Comparison of ENCODE assay signal across 21 cellular contexts in genomic region chr19:16091546-16092475, GRCh38. TPM values are rescaled to one million over a fixed set of nuclear protein-coding genes. Genes with fewer than 3 reads are reported as not detected.
DNase-seq lines count a peak whose midpoint lies in the region; ATAC-seq, FAIRE-seq and TF ChIP-seq lines count a peak whose summit lies in the region.
"Had no signal": no experiment of that assay in that cellular context is flagged by ENCODE, and none has a peak within 500 bp of the region (broad histone marks: within the 10 kb centered on the region; RNA-seq: fewer than 3 reads in every experiment).

No MANE protein-coding gene starts in this region.

- no peak overlapping the region for H3K4me2 ChIP-seq in K562 (ENCODE audit: insufficient read depth, low read length)
- H3K4me2 ChIP-seq: SK-N-SH had no signal

- H3K36me3 Mint-ChIP-seq in osteocyte (ENCODE audit: unreplicated experiment) = peaks cover 75% of the 10 kb centered on the region

- POLR2A ChIA-PET in AG04450 (lab: Yijun Ruan, JAX) (interaction anchor here (0.7 to 1.6 kb wide), 4 partner anchors 9 to 94 kb away, joined by 3 to 5 read pairs (median 4); partner anchors contain the start of genes FAM32A and TPM4), K562 (lab: Yijun Ruan, JAX) (interaction anchor here (0.9 to 1.8 kb wide), 6 partner anchors 8 to 19 kb away, joined by 3 to 7 read pairs (median 6); partner anchors contain the start of gene TPM4)

- peak overlapping the region; percentile 50 for H3K27ac Mint-ChIP-seq in osteocyte (ENCODE audit: unreplicated experiment)
- H3K27ac Mint-ChIP-seq: B cell had no signal

- intact Hi-C loops in K562 (cut with micrococcal nuclease) (no loop called here), vagina (cut with DNase I) (no loop called here)

- no TSS peak for BruUV-seq in K562 (replicated peaks; lab: Mats Ljungman, UMichigan)

- TF ChIP-seq CTCF in AG04450 (IDR thresholded peaks at IDR 0.05; ENCODE audit: low read depth, low read length) (no peak), K562 (IDR thresholded peaks at IDR 0.05 in 2 of 3, conservative IDR thresholded peaks at IDR 0.05 in 1 of 3; ENCODE audit: insufficient read depth in 2 of 3, low read depth in 1 of 3, low read length in 3 of 3) (no peak), osteocyte (IDR thresholded peaks at IDR 0.05) (no peak), vagina (IDR thresholded peaks at IDR 0.05) (no peak)

- DNase-seq in AG04450 (ENCODE audit: low read depth, low spot score) (no peak), K562 (ENCODE audit: extremely low read depth in 1 of 4, low spot score in 3 of 4) (no peak), osteocyte (ENCODE audit: extremely low spot score, unreplicated experiment) (no peak), SHP77 (lab: John Stamatoyannopoulos, UW) (no peak), islet precursor cell (no peak), vagina (ENCODE audit: extremely low spot score in 2 of 2) (no peak)
- DNase-seq: activated naive CD4-positive, alpha-beta T cell treated with Interleukin-2 at 50 U/mL for 16 hours; DMS153; glutamatergic neuron; NCI-H1048; NCI-H2081 treated with DMSO at 0.1 percent for 48 hours; NCI-H524 treated with DMSO at 0.1 percent for 48 hours; PC-3; SK-N-SH had no signal

- H3K36me3 ChIP-seq in K562 (ENCODE audit: control insufficient read depth, insufficient read depth, low read length) (peaks cover 84% of the 10 kb centered on the region; the same call in 2 of the 3 replicates), vagina (peaks cover 0 to 98% of the 10 kb centered on the region in 2 donors)

- H3K4me1 Mint-ChIP-seq in osteocyte (ENCODE audit: unreplicated experiment) = peaks cover 32% of the 10 kb centered on the region

- FAIRE-seq in K562 (lab: Jason Lieb, UNC) = peak; percentile 11

- H3K4me3 ChIP-seq in AG04450 (ENCODE audit: low read depth, low read length) (no peak overlapping the region), K562 (no peak overlapping the region), vagina (no peak overlapping the region)
- H3K4me3 ChIP-seq: right atrium auricular region had no signal

- H3K9ac ChIP-seq in K562 (ENCODE audit: insufficient read depth in 1 of 2, low read depth in 2 of 2, low read length in 2 of 2) = 0 out of 4 replicates have a peak overlapping the region, but pooled peaks of 1 of the 2 experiments have one; percentile 7
- H3K9ac ChIP-seq: SK-N-SH had no signal

- 90% methylated on average over 11 of the region's 13 CpGs for WGBS in K562 (ENCODE audit: insufficient coverage, low coverage, missing lambda C conversion rate)

- 0 out of 2 replicates have a peak, but pooled peaks cover 3% of the 10 kb centered on the region for H4K20me1 ChIP-seq in K562 (replicated peaks; ENCODE audit: control insufficient read depth, insufficient read depth, low read length)

- TF ChIP-seq POLR2A in GM15510 (IDR thresholded peaks at IDR 0.05; ENCODE audit: borderline replicate concordance, extremely low read depth, insufficient read length) = peak; percentile 6
- TF ChIP-seq POLR2A in K562 (conservative IDR thresholded peaks at IDR 0.05) = no peak
- TF ChIP-seq POLR2A in vagina (IDR thresholded peaks at IDR 0.05) = no peak

- in situ Hi-C loops in K562 (cut with MboI) = no loop called here

- H3K27ac ChIP-seq in AG04450 (ENCODE audit: low read depth, low read length) (peak overlapping the region; percentile 65), K562 (ENCODE audit: extremely low read depth, low read depth, low read length) (peak overlapping the region; percentile 47; the same call in 1 of the 3 replicates), vagina (no peak overlapping the region)
- H3K27ac ChIP-seq: right atrium auricular region had no signal

- ATAC-seq in K562 (peak; percentile 26; the same call in 2 of the 3 replicates), GM21576 (IDR thresholded peaks at IDR 0.05; ENCODE audit: unreplicated experiment) (no peak)
- ATAC-seq: PC-3 had no signal

- no peak overlapping the region for H2AFZ ChIP-seq in K562 (ENCODE audit: low read depth, low read length)

- no peak overlapping the region for H3K4me3 Mint-ChIP-seq in osteocyte (ENCODE audit: unreplicated experiment)
- H3K4me3 Mint-ChIP-seq: B cell; dendritic cell treated with granulocyte-macrophage colony-stimulating factor and Interleukin-4, amounts not matched to agents 40 ng/mL and 50 ng/mL, for 4 days; nephron had no signal

- H3K4me1 ChIP-seq in K562 (replicated peaks in 1 of 2; ENCODE audit: control insufficient read depth in 2 of 2, insufficient read depth in 2 of 2, low read length in 2 of 2) = peaks cover under 1 to 5% of the 10 kb centered on the region in 2 experiments; a peak in 4 of 5 replicates
- H3K4me1 ChIP-seq in vagina = peaks cover 22% of the 10 kb centered on the region

- H3K9me3 ChIP-seq in AG04450 (ENCODE audit: control insufficient read depth, insufficient read depth, low read length) (no peaks in the 10 kb centered on the region), K562 (replicated peaks; ENCODE audit: control insufficient read depth, insufficient read depth, low read depth, low read length) (no peaks in the 10 kb centered on the region), vagina (no peaks in the 10 kb centered on the region)
- H3K9me3 ChIP-seq: right atrium auricular region, SK-N-SH had no signal

- no peaks in the 10 kb centered on the region for H3K9me3 Mint-ChIP-seq in osteocyte (ENCODE audit: unreplicated experiment)
- H3K9me3 Mint-ChIP-seq: dendritic cell treated with granulocyte-macrophage colony-stimulating factor and Interleukin-4, amounts not matched to agents 40 ng/mL and 50 ng/mL, for 4 days; nephron had no signal

- no peaks in the 10 kb centered on the region for H3K27me3 Mint-ChIP-seq in osteocyte (ENCODE audit: unreplicated experiment)
- H3K27me3 Mint-ChIP-seq: B cell; dendritic cell treated with granulocyte-macrophage colony-stimulating factor and Interleukin-4, amounts not matched to agents 40 ng/mL and 50 ng/mL, for 4 days had no signal

- TF ChIP-seq EP300 in K562 (IDR thresholded peaks at IDR 0.05; ENCODE audit: low read length) = no peak

- TF ChIP-seq RAD21 in K562 (CRISPR knock-in tag; conservative IDR thresholded peaks at IDR 0.05 in 1 of 2, IDR thresholded peaks at IDR 0.05 in 1 of 2) = no peak

- no peaks in the 10 kb centered on the region for H3K79me2 ChIP-seq in K562 (ENCODE audit: control insufficient read depth, insufficient read depth, low read length)

- H3K9me1 ChIP-seq in K562 (ENCODE audit: control insufficient read depth, insufficient read depth, low read length) = no peaks in the 10 kb centered on the region

- H3K27me3 ChIP-seq in AG04450 (ENCODE audit: control insufficient read depth, insufficient read depth, low read length) (no peaks in the 10 kb centered on the region), K562 (ENCODE audit: control insufficient read depth in 2 of 2, insufficient read depth in 2 of 2, low read length in 2 of 2) (no peaks in the 10 kb centered on the region), vagina (no peaks in the 10 kb centered on the region)
- H3K27me3 ChIP-seq: right atrium auricular region had no signal

- CTCF ChIA-PET in AG04450 (lab: Charles Lee) (interaction anchor here (0.5 to 1.3 kb wide), 3 partner anchors 20 to 90 kb away, joined by 3 to 5 read pairs (median 3); partner anchors contain the start of gene RAB8A), K562 (lab: Yijun Ruan, JAX; ENCODE audit: low intra/inter-chr PET ratio) (no interaction called here)

RNA-seq across cellular contexts. Expression of gene TPM4, which starts 15.5 kb away (rescaled TPM):
- polyA plus RNA-seq in AG04450 (2011; rRNA removed) (1,635 and 2,058 TPM in 2 replicates), K562 (2011; rRNA removed) (104 and 126 TPM in 2 replicates), K562 (2014; fragmentation: Illumina TruSeq; extraction: Trizol) (87.6 and 108 TPM in 2 replicates), K562 (2014; fragmentation: Nextera tagmentation; extraction: Ambion mirVana) (10 to 100 TPM; 28.1 to 34.0 TPM), K562 (2014; rRNA removed) (77.4 and 86.3 TPM in 2 replicates)
- 838 and 1,049 TPM in 2 replicates for polyA minus RNA-seq in AG04450 (2011; rRNA and poly(A)+ RNA removed)
- 73.0 and 113 TPM in 2 replicates for total RNA-seq in K562 (2011; cell fraction: chromatin; rRNA removed; ENCODE audit: low replicate concordance)
- total RNA-seq in K562 (2011; cell fraction: nucleolus; rRNA removed) = 52.4 and 58.9 TPM in 2 replicates
- 66.6 and 115 TPM in 2 replicates for total RNA-seq in K562 (2011; cell fraction: nucleoplasm; rRNA removed)
- total RNA-seq in K562 (2014; rRNA removed) (76.3 and 82.9 TPM in 2 replicates), K562 (2014; rRNA removed; fragmentation: Illumina TruSeq; extraction: Trizol) (81.8 and 91.3 TPM in 2 replicates), K562 (2015; rRNA removed; fragmentation: Illumina TruSeq; extraction: Trizol) (106 and 111 TPM in 2 replicates), K562 (2021) (61.2 and 63.6 TPM in 2 replicates), osteocyte (663 and 687 TPM in 2 replicates), vagina (409 TPM)
- 36.8 and 82.5 TPM in 2 replicates for polyA plus RNA-seq in K562 (2011; cell fraction: cytosol; rRNA removed)
- polyA plus RNA-seq in K562 (2011; cell fraction: nucleus; rRNA removed) = 30.6 and 46.4 TPM in 2 replicates
- 90.1 and 265 TPM in 2 replicates for polyA plus RNA-seq in K562 (2012)
- polyA minus RNA-seq in K562 (2011; rRNA and poly(A)+ RNA removed) = 79.9 and 121 TPM in 2 replicates
- 31.3 and 61.1 TPM in 2 replicates for polyA minus RNA-seq in K562 (2011; cell fraction: cytosol; rRNA and poly(A)+ RNA removed)
- polyA minus RNA-seq in K562 (2011; cell fraction: nucleus; rRNA and poly(A)+ RNA removed) = 17.5 and 35.4 TPM in 2 replicates

RNA-seq across cellular contexts. Expression of gene RAB8A, which starts 19.9 kb away (rescaled TPM):
- polyA plus RNA-seq in AG04450 (2011; rRNA removed) (107 and 109 TPM in 2 replicates), K562 (2011; rRNA removed) (45.4 and 66.9 TPM in 2 replicates), K562 (2014; fragmentation: Illumina TruSeq; extraction: Trizol) (53.2 and 55.4 TPM in 2 replicates), K562 (2014; fragmentation: Nextera tagmentation; extraction: Ambion mirVana) (10 to 100 TPM; 11.2 to 13.9 TPM), K562 (2014; rRNA removed) (47.1 and 80.1 TPM in 2 replicates)
- polyA minus RNA-seq in AG04450 (2011; rRNA and poly(A)+ RNA removed) = 149 and 157 TPM in 2 replicates
- total RNA-seq in K562 (2011; cell fraction: chromatin; rRNA removed; ENCODE audit: low replicate concordance) = 81.6 and 164 TPM in 2 replicates
- 94.9 and 99.9 TPM in 2 replicates for total RNA-seq in K562 (2011; cell fraction: nucleolus; rRNA removed)
- 96.1 and 105 TPM in 2 replicates for total RNA-seq in K562 (2011; cell fraction: nucleoplasm; rRNA removed)
- total RNA-seq in K562 (2014; rRNA removed) (42.5 and 47.2 TPM in 2 replicates), K562 (2014; rRNA removed; fragmentation: Illumina TruSeq; extraction: Trizol) (60.2 and 66.7 TPM in 2 replicates), K562 (2015; rRNA removed; fragmentation: Illumina TruSeq; extraction: Trizol) (92.0 and 102 TPM in 2 replicates), K562 (2021) (71.9 and 82.7 TPM in 2 replicates), osteocyte (55.9 and 61.1 TPM in 2 replicates), vagina (30.4 TPM)
- polyA plus RNA-seq in K562 (2011; cell fraction: cytosol; rRNA removed) = 50.7 and 63.0 TPM in 2 replicates
- 33.2 and 35.1 TPM in 2 replicates for polyA plus RNA-seq in K562 (2011; cell fraction: nucleus; rRNA removed)
- 34.9 and 92.8 TPM in 2 replicates for polyA plus RNA-seq in K562 (2012)
- 168 and 219 TPM in 2 replicates for polyA minus RNA-seq in K562 (2011; rRNA and poly(A)+ RNA removed)
- 52.2 and 76.3 TPM in 2 replicates for polyA minus RNA-seq in K562 (2011; cell fraction: cytosol; rRNA and poly(A)+ RNA removed)
- polyA minus RNA-seq in K562 (2011; cell fraction: nucleus; rRNA and poly(A)+ RNA removed) = 34.5 and 60.4 TPM in 2 replicates

RNA-seq across cellular contexts. Expression of gene HSH2D, which starts 51.7 kb away (rescaled TPM):
- polyA plus RNA-seq in AG04450 (2011; rRNA removed) (not detected in 2 replicates), K562 (2011; rRNA removed) (0.33 and 0.39 TPM in 2 replicates), K562 (2014; fragmentation: Illumina TruSeq; extraction: Trizol) (0.30 and 0.42 TPM in 2 replicates), K562 (2014; fragmentation: Nextera tagmentation; extraction: Ambion mirVana) (under 1 TPM in 1 of 2 experiments, not detected in 1; 0.03 TPM), K562 (2014; rRNA removed) (0.12 and 0.37 TPM in 2 replicates)
- not detected in 2 replicates for polyA minus RNA-seq in AG04450 (2011; rRNA and poly(A)+ RNA removed)
- 0.81 TPM in 1 of 2 replicates, not detected in the other for total RNA-seq in K562 (2011; cell fraction: chromatin; rRNA removed; ENCODE audit: low replicate concordance)
- total RNA-seq in K562 (2011; cell fraction: nucleolus; rRNA removed) = 0.39 and 0.67 TPM in 2 replicates
- total RNA-seq in K562 (2011; cell fraction: nucleoplasm; rRNA removed) = 0.37 TPM in 1 of 2 replicates, not detected in the other
- total RNA-seq in K562 (2014; rRNA removed) (0.18 and 0.29 TPM in 2 replicates), K562 (2014; rRNA removed; fragmentation: Illumina TruSeq; extraction: Trizol) (0.15 and 0.19 TPM in 2 replicates), K562 (2015; rRNA removed; fragmentation: Illumina TruSeq; extraction: Trizol) (1.1 TPM in 2 replicates), K562 (2021) (0.16 and 0.42 TPM in 2 replicates), osteocyte (not detected in 2 replicates), vagina (0.74 TPM)
- 0.44 and 0.69 TPM in 2 replicates for polyA plus RNA-seq in K562 (2011; cell fraction: cytosol; rRNA removed)
- 0.68 and 0.69 TPM in 2 replicates for polyA plus RNA-seq in K562 (2011; cell fraction: nucleus; rRNA removed)
- 0.40 and 3.0 TPM in 2 replicates for polyA plus RNA-seq in K562 (2012)
- 0.09 TPM in 1 of 2 replicates, not detected in the other for polyA minus RNA-seq in K562 (2011; rRNA and poly(A)+ RNA removed)
- not detected in 2 replicates for polyA minus RNA-seq in K562 (2011; cell fraction: cytosol; rRNA and poly(A)+ RNA removed)
- polyA minus RNA-seq in K562 (2011; cell fraction: nucleus; rRNA and poly(A)+ RNA removed) = 0.22 and 0.27 TPM in 2 replicates
- total RNA-seq: lung microvascular endothelial cell had no signal
- polyA plus RNA-seq: SK-N-SH had no signal
